In genomic region chr11:59771605-59772004, GRCh38 we compare ENCODE assay signal across 16 cellular contexts. TPM values are rescaled to one million over a fixed set of nuclear protein-coding genes. Genes with fewer than 3 reads are reported as not detected.
A peak's percentile ranks its signal among the peaks of the same experiment; 100 is the strongest.
DNase-seq lines count a peak whose midpoint lies in the region; ATAC-seq, FAIRE-seq and TF ChIP-seq lines count a peak whose summit lies in the region.
"Had no signal": no experiment of that assay in that cellular context is flagged by ENCODE, and none has a peak within 500 bp of the region (broad histone marks: within the 10 kb centered on the region; RNA-seq: fewer than 3 reads in every experiment).

No MANE protein-coding gene starts in this region.

- H3K27ac ChIP-seq in heart left ventricle (peak overlapping the region; percentile 58 to 92 (median 76)), endothelial cell of umbilical vein (ENCODE audit: insufficient read depth, low read depth, low read length) (no peak overlapping the region), H9 (ENCODE audit: insufficient read length, low read depth, low read length) (no peak overlapping the region)

- H4K5ac ChIP-seq in H9 (ENCODE audit: insufficient read length, low read depth, low read length): no peak overlapping the region

- H3K9me3 ChIP-seq in heart left ventricle: no peaks in the 10 kb centered on the region
- H3K9me3 ChIP-seq in endothelial cell of umbilical vein (replicated peaks; ENCODE audit: control insufficient read depth, insufficient read depth, low read length): no peaks in the 10 kb centered on the region
- no peaks in the 10 kb centered on the region for H3K9me3 ChIP-seq in H9 (ENCODE audit: control insufficient read depth, low read depth, low read length)

- H4K8ac ChIP-seq in H9 (replicated peaks; ENCODE audit: insufficient read length, low read depth, low read length): no peak overlapping the region

- peaks cover 17% of the 10 kb centered on the region for H3K4me1 Mint-ChIP-seq in stimulated activated memory B cell treated with anti-CD40 and anti-IgM and Interleukin-4, amounts not matched to agents 10 μg/mL and 1 μg/mL and 100 μg/mL, for 72 hours
- H3K4me1 Mint-ChIP-seq in H9: peaks cover 0 to 3% of the 10 kb centered on the region in 2 experiments; a peak in 1 of 4 replicates

- CTCF ChIA-PET in endothelial cell of umbilical vein (lab: Charles Lee): interaction anchor here (1.5 to 3.0 kb wide), 4 partner anchors 16 to 148 kb away, joined by 3 to 19 read pairs (median 9); partner anchors contain the start of gene STX3

- no peak for ATAC-seq in heart left ventricle
- no peak for ATAC-seq in left cardiac atrium
- ATAC-seq in stimulated activated memory B cell treated with anti-CD40 and anti-IgM and Interleukin-4, amounts not matched to agents 10 μg/mL and 1 μg/mL and 100 μg/mL, for 72 hours: no peak

- H2BK5ac ChIP-seq in H9 (ENCODE audit: insufficient read length, low read length): no peak overlapping the region

- no peak overlapping the region for H3K4ac ChIP-seq in H9 (ENCODE audit: low read depth, low read length)

- no peak overlapping the region for H3K4me3 Mint-ChIP-seq in stimulated activated memory B cell treated with anti-CD40 and anti-IgM and Interleukin-4, amounts not matched to agents 10 μg/mL and 1 μg/mL and 100 μg/mL, for 72 hours
- no peak overlapping the region for H3K4me3 Mint-ChIP-seq in H9
- H3K4me3 Mint-ChIP-seq: mesothelial cell of epicardium had no signal

- H3K4me3 ChIP-seq in heart left ventricle: no peak overlapping the region
- H3K4me3 ChIP-seq in endothelial cell of umbilical vein (replicated peaks in 1 of 3; ENCODE audit: insufficient read depth in 1 of 3, low read depth in 1 of 3, low read length in 3 of 3): no peak overlapping the region
- H3K4me3 ChIP-seq: coronary artery had no signal

- peaks cover 0 to 61% (median 30%) of the 10 kb centered on the region in 12 donors for H3K4me1 ChIP-seq in heart left ventricle
- peaks cover 23% of the 10 kb centered on the region for H3K4me1 ChIP-seq in endothelial cell of umbilical vein (ENCODE audit: control insufficient read depth, extremely low read depth, insufficient read depth, low read length)
- no peaks in the 10 kb centered on the region; the same call in 1 of the 2 replicates for H3K4me1 ChIP-seq in H9 (ENCODE audit: insufficient read depth, low read length)

- no peak overlapping the region for H4K91ac ChIP-seq in H9 (ENCODE audit: insufficient read length, low read depth, low read length)

- H2AK5ac ChIP-seq in H9 (ENCODE audit: insufficient read length, low read length): no peak overlapping the region

- H2BK15ac ChIP-seq in H9 (ENCODE audit: low read depth, low read length): no peak overlapping the region

- TF ChIP-seq POLR2A in heart left ventricle (IDR thresholded peaks at IDR 0.05) (no peak), endothelial cell of umbilical vein (IDR thresholded peaks at IDR 0.05; ENCODE audit: low read depth, low read length) (no peak)

- POLR2A ChIA-PET in endothelial cell of umbilical vein (lab: Charles Lee): no interaction called here

- no peak overlapping the region for H3K23ac ChIP-seq in H9 (ENCODE audit: insufficient read length, low read depth, low read length)

- DNase-seq in heart left ventricle (no peak), left cardiac atrium (no peak), NOMO-1 treated with DMSO at 0.1 percent for 48 hours (lab: John Stamatoyannopoulos, UW; ENCODE audit: unreplicated experiment) (peak; percentile 69), endothelial cell of umbilical vein (ENCODE audit: low read depth, low spot score) (no peak), H9 (no peak), AG08395 (ENCODE audit: low spot score) (no peak), COLO829 (ENCODE audit: low spot score) (no peak)
- DNase-seq: EL; NCI-H2171 treated with DMSO at 0.1 percent for 48 hours; stimulated activated CD4-positive, alpha-beta T cell treated with anti-CD3 and anti-CD28 coated beads, Interleukin-2, amount 100 ng/mL, for 24 hours had no signal

- H3K27me3 ChIP-seq in heart left ventricle (no peaks in the 10 kb centered on the region), endothelial cell of umbilical vein (ENCODE audit: control insufficient read depth in 2 of 2, insufficient read depth in 2 of 2, low read length in 2 of 2) (no peaks in the 10 kb centered on the region), H9 (ENCODE audit: insufficient read depth, low read length) (no peaks in the 10 kb centered on the region)

- WGBS in heart left ventricle, 4 donors: 76 to 86% (median 81%) methylated on average over 4 of the region's 4 CpGs
- WGBS in H9 (ENCODE audit: extremely low coverage, insufficient read length, low lambda C conversion rate): no CpG with 5 or more reads among the region's 4 CpGs

- H3K79me2 ChIP-seq in endothelial cell of umbilical vein (ENCODE audit: control insufficient read depth, insufficient read depth, low read length) (peaks cover 29% of the 10 kb centered on the region), H9 (ENCODE audit: insufficient read depth, low read length) (peaks cover 16% of the 10 kb centered on the region; the same call in 1 of the 2 replicates)

- H3K36me3 Mint-ChIP-seq in stimulated activated memory B cell treated with anti-CD40 and anti-IgM and Interleukin-4, amounts not matched to agents 10 μg/mL and 1 μg/mL and 100 μg/mL, for 72 hours: peaks cover 10% of the 10 kb centered on the region
- peaks cover 5 to 26% (median 10%) of the 10 kb centered on the region in 3 experiments; a peak in 6 of 7 replicates for H3K36me3 Mint-ChIP-seq in H9 (ENCODE audit: insufficient read depth in 1 of 3, low read depth in 3 of 3)

- no peak for FAIRE-seq in endothelial cell of umbilical vein (lab: Jason Lieb, UNC)
- FAIRE-seq: GM19239 had no signal

- H2AFZ ChIP-seq in endothelial cell of umbilical vein (ENCODE audit: low read depth, low read length) (no peak overlapping the region), H9 (ENCODE audit: low read length) (no peak overlapping the region)

- dilution Hi-C loops in endothelial cell of umbilical vein (cut with MboI; ENCODE audit: extremely low pct_ligation_motif_present, low sequenced_read_pairs): no loop called here

- BruUV-seq in endothelial cell of umbilical vein (replicated peaks; lab: Mats Ljungman, UMichigan): no TSS peak

- peaks cover 11% of the 10 kb centered on the region for H3K79me1 ChIP-seq in H9 (ENCODE audit: insufficient read depth, low read depth, low read length, poor library complexity, severe bottlenecking)

- peaks cover 3% of the 10 kb centered on the region for H3K9me3 Mint-ChIP-seq in stimulated activated memory B cell treated with anti-CD40 and anti-IgM and Interleukin-4, amounts not matched to agents 10 μg/mL and 1 μg/mL and 100 μg/mL, for 72 hours
- no peaks in the 10 kb centered on the region for H3K9me3 Mint-ChIP-seq in H9
- H3K9me3 Mint-ChIP-seq: mesothelial cell of epicardium had no signal

- H2BK12ac ChIP-seq in H9 (ENCODE audit: insufficient read length, low read depth, low read length): no peak overlapping the region

- H3K23me2 ChIP-seq in H9 (ENCODE audit: insufficient read length, low read depth, low read length, poor library complexity, severe bottlenecking): no peaks in the 10 kb centered on the region

- no peak overlapping the region for H3K14ac ChIP-seq in H9 (ENCODE audit: insufficient read depth, low read length)

- H2BK20ac ChIP-seq in H9 (ENCODE audit: low read depth, low read length, poor library complexity, severe bottlenecking): no peak overlapping the region

- TF ChIP-seq CTCF in heart left ventricle (IDR thresholded peaks at IDR 0.05): no peak
- no peak for TF ChIP-seq CTCF in endothelial cell of umbilical vein (IDR thresholded peaks at IDR 0.05; ENCODE audit: extremely low read depth in 1 of 2, insufficient read depth in 1 of 2, low read depth in 1 of 2, low read length in 2 of 2)
- no peak for TF ChIP-seq CTCF in H9 (conservative IDR thresholded peaks at IDR 0.05)

- H3K36me3 ChIP-seq in heart left ventricle (peaks cover 0 to 34% (median 21%) of the 10 kb centered on the region in 9 donors), endothelial cell of umbilical vein (ENCODE audit: control insufficient read depth in 2 of 2, extremely low read depth in 1 of 2, insufficient read depth in 2 of 2, low read length in 2 of 2) (peaks cover 0 to 3% of the 10 kb centered on the region in 2 experiments)

- no peak overlapping the region for H2BK120ac ChIP-seq in H9 (ENCODE audit: low read depth, low read length, poor library complexity, severe bottlenecking)

- H3K56ac ChIP-seq in H9 (ENCODE audit: insufficient read length, low read depth, low read length): no peak overlapping the region

- no peaks in the 10 kb centered on the region for H3K27me3 Mint-ChIP-seq in stimulated activated memory B cell treated with anti-CD40 and anti-IgM and Interleukin-4, amounts not matched to agents 10 μg/mL and 1 μg/mL and 100 μg/mL, for 72 hours
- no peaks in the 10 kb centered on the region for H3K27me3 Mint-ChIP-seq in H9 (ENCODE audit: low read depth)

- H3K9me1 ChIP-seq in endothelial cell of umbilical vein (replicated peaks; ENCODE audit: control insufficient read depth, extremely low read depth, insufficient read depth, low read length): no peaks in the 10 kb centered on the region

- peak overlapping the region; percentile 85 for H3K27ac Mint-ChIP-seq in stimulated activated memory B cell treated with anti-CD40 and anti-IgM and Interleukin-4, amounts not matched to agents 10 μg/mL and 1 μg/mL and 100 μg/mL, for 72 hours
- H3K27ac Mint-ChIP-seq in H9: peak overlapping the region in 1 of 3 experiments; percentile 3; a peak in 2 of 7 replicates
- H3K27ac Mint-ChIP-seq: mesothelial cell of epicardium had no signal

- H3K4me2 ChIP-seq in endothelial cell of umbilical vein (ENCODE audit: insufficient read depth, low read length) (peak overlapping the region; percentile 55), H9 (ENCODE audit: insufficient read depth, insufficient read length, low read length) (no peak overlapping the region)

- no peak overlapping the region for H3K9ac ChIP-seq in endothelial cell of umbilical vein (replicated peaks; ENCODE audit: extremely low read depth, insufficient read depth, low read length)
- H3K9ac ChIP-seq in H9 (ENCODE audit: extremely low read depth, insufficient read length, low read length): no peak overlapping the region

- no peak overlapping the region for H3T11ph ChIP-seq in H9 (ENCODE audit: low read length)

- intact Hi-C loops in heart left ventricle (cut with DNase I): no loop called here
- intact Hi-C loops in left cardiac atrium (cut with DNase I): no loop called here
- intact Hi-C loops in endothelial cell of umbilical vein (cut with micrococcal nuclease): no loop called here

- no peak overlapping the region for H3K18ac ChIP-seq in H9 (ENCODE audit: insufficient read length, low read depth, low read length)

- H4K20me1 ChIP-seq in endothelial cell of umbilical vein (replicated peaks; ENCODE audit: control insufficient read depth, extremely low read depth, insufficient read depth, low read length) (no peaks in the 10 kb centered on the region), H9 (ENCODE audit: control insufficient read depth, insufficient read depth, insufficient read length) (no peaks in the 10 kb centered on the region)

RNA-seq across cellular contexts. Expression of gene STX3, which starts 16.4 kb away (rescaled TPM):
- total RNA-seq in heart left ventricle (10 to 100 TPM in 4 of 9 donors, 1 to 10 TPM in 5; 7.7 to 16.5 (median 10.0) TPM), left cardiac atrium (10 to 100 TPM; 10.6 to 14.1 TPM), endothelial cell of umbilical vein (45.5 and 49.7 TPM in 2 replicates), H9 (2021) (37.7 and 41.0 TPM in 2 replicates)
- polyA plus RNA-seq in heart left ventricle (10 to 100 TPM in 1 of 2 donors, 1 to 10 TPM in 1; 6.8 to 16.6 TPM), endothelial cell of umbilical vein (38.0 and 40.3 TPM in 2 replicates)
- 32.2 and 36.7 TPM in 2 replicates for polyA plus RNA-seq in endothelial cell of umbilical vein (2011; cell fraction: cytosol; rRNA removed)
- 81.8 and 95.7 TPM in 2 replicates for polyA plus RNA-seq in endothelial cell of umbilical vein (2011; cell fraction: nucleus; rRNA removed)
- polyA plus RNA-seq in endothelial cell of umbilical vein (2012): 37.6 and 39.0 TPM in 2 replicates
- polyA minus RNA-seq in endothelial cell of umbilical vein: 63.3 and 77.9 TPM in 2 replicates
- 18.4 TPM for polyA minus RNA-seq in endothelial cell of umbilical vein (2011; cell fraction: cytosol; rRNA and poly(A)+ RNA removed)
- 81.2 and 94.1 TPM in 2 replicates for polyA minus RNA-seq in endothelial cell of umbilical vein (2011; cell fraction: nucleus; rRNA and poly(A)+ RNA removed)

RNA-seq across cellular contexts. Expression of gene MRPL16, which starts 39.0 kb away (rescaled TPM):
- 100 to 1,000 TPM in 1 of 9 donors, 10 to 100 TPM in 8; 59.3 to 117 (median 84.9) TPM for total RNA-seq in heart left ventricle
- polyA plus RNA-seq in heart left ventricle: 100 to 1,000 TPM in 1 of 2 donors, 10 to 100 TPM in 1; 73.6 to 124 TPM
- 10 to 100 TPM; 61.2 to 70.4 TPM for total RNA-seq in left cardiac atrium
- total RNA-seq in endothelial cell of umbilical vein: 60.3 and 63.9 TPM in 2 replicates
- 60.9 and 84.0 TPM in 2 replicates for polyA plus RNA-seq in endothelial cell of umbilical vein
- polyA plus RNA-seq in endothelial cell of umbilical vein (2011; cell fraction: cytosol; rRNA removed): 102 and 113 TPM in 2 replicates
- polyA plus RNA-seq in endothelial cell of umbilical vein (2011; cell fraction: nucleus; rRNA removed): 63.9 and 76.2 TPM in 2 replicates
- 58.7 and 60.8 TPM in 2 replicates for polyA plus RNA-seq in endothelial cell of umbilical vein (2012)
- 32.7 and 37.6 TPM in 2 replicates for polyA minus RNA-seq in endothelial cell of umbilical vein
- 38.1 TPM for polyA minus RNA-seq in endothelial cell of umbilical vein (2011; cell fraction: cytosol; rRNA and poly(A)+ RNA removed)
- polyA minus RNA-seq in endothelial cell of umbilical vein (2011; cell fraction: nucleus; rRNA and poly(A)+ RNA removed): 14.9 and 15.1 TPM in 2 replicates
- 84.5 and 87.1 TPM in 2 replicates for total RNA-seq in H9 (2021)

RNA-seq across cellular contexts. Expression of gene OR10V1, which starts 58.0 kb away (rescaled TPM):
- total RNA-seq in heart left ventricle (not detected), left cardiac atrium (not detected), endothelial cell of umbilical vein (not detected in 2 replicates), H9 (2021) (not detected in 2 replicates)
- polyA plus RNA-seq in heart left ventricle (not detected), endothelial cell of umbilical vein (not detected in 2 replicates)
- not detected in 2 replicates for polyA plus RNA-seq in endothelial cell of umbilical vein (2011; cell fraction: cytosol; rRNA removed)
- polyA plus RNA-seq in endothelial cell of umbilical vein (2011; cell fraction: nucleus; rRNA removed): not detected in 2 replicates
- polyA plus RNA-seq in endothelial cell of umbilical vein (2012): not detected in 2 replicates
- not detected in 2 replicates for polyA minus RNA-seq in endothelial cell of umbilical vein
- not detected for polyA minus RNA-seq in endothelial cell of umbilical vein (2011; cell fraction: cytosol; rRNA and poly(A)+ RNA removed)
- not detected in 2 replicates for polyA minus RNA-seq in endothelial cell of umbilical vein (2011; cell fraction: nucleus; rRNA and poly(A)+ RNA removed)
- total RNA-seq: mesothelial cell of epicardium; posterior vena cava; T-helper 1 cell treated with Interleukin-12 subunit alpha and Interleukin-12 subunit beta and Interleukin-4 antibody, amounts not matched to agents 30 ng/mL and 1 ng/mL, for 36 hours had no signal

Comparison
In these comparisons a context has a peak if more than half of its experiments do, and no peak if none do; other contexts are left out.
1. H3K27ac ChIP-seq: peak in heart left ventricle (12 of 12); none in endothelial cell of umbilical vein (single experiment) and H9 (single experiment).